Comparison of ENCODE assay signal across 8 cellular contexts in the genomic region with DNA sequence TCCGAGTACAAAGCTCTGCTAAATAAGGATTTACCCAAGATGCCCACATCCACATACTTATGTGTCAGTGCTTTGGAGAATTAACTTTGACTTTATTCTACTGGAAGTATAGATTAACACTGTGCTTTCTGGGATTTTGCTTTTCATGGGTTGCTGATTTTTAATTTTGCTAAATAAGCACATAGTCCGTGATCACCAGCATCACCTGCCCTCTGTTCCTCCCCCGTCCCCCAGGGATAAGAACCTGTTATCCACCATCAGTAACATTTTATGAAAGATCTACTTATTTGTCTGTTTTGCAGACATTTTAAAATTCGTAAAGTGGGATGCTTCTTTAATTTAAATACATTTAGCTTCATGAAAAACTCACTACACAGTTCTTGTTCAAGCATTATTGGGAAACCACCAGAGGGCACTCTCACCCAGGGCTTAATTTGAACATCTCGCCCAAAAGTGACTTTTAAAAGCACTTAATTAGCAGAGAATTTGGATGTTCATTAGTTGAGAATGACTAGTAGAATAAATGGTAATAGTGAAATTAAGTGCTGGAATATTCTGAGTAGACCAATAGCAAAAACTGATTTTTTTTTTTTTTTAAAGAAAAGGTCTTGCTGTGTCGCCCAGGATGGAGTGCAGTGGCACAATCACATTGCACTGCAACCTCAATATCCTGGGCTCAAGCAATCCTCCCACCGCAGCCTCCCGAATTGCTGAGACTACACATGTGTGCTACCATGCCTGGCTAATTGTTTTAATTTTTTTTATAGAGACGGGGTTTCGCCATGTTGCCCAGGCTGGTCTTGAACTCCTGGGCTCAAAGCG. TPM values are rescaled to one million over a fixed set of nuclear protein-coding genes. Genes with fewer than 3 reads are reported as not detected.
DNase-seq lines count a peak whose midpoint lies in the region; ATAC-seq and TF ChIP-seq lines count a peak whose summit lies in the region.

No MANE protein-coding gene starts in this region.

- H3K27ac ChIP-seq in 22Rv1 = no peak overlapping the region
- no peak overlapping the region for H3K27ac ChIP-seq in prostate gland

- no peaks in the 10 kb centered on the region for H3K9me3 ChIP-seq in prostate gland

- TF ChIP-seq POLR2A in prostate gland (IDR thresholded peaks at IDR 0.05) = no peak

- no peaks in the 10 kb centered on the region for H3K27me3 ChIP-seq in prostate gland (replicated peaks; ENCODE audit: insufficient read depth)

- no peak for ATAC-seq in GM21367 (IDR thresholded peaks at IDR 0.05; ENCODE audit: unreplicated experiment)

- no peaks in the 10 kb centered on the region for H3K4me1 ChIP-seq in prostate gland (replicated peaks)

- H3K4me3 ChIP-seq in GM12864 (ENCODE audit: low read depth, low read length) (no peak overlapping the region), prostate gland (no peak overlapping the region)

- WGBS in prostate gland = 68% methylated on average over 11 of the region's 11 CpGs

- no peaks in the 10 kb centered on the region for H3K36me3 ChIP-seq in prostate gland

- intact Hi-C loops in prostate gland (cut with DNase I) = loop anchor here (2.0 to 10.0 kb wide), 5 partner anchors 64 to 600 kb away; no protein-coding TSS in a partner anchor
- intact Hi-C loops in posterior vena cava (cut with DNase I) = loop anchor here (2.0 to 10.0 kb wide), 3 partner anchors 242 to 600 kb away; no protein-coding TSS in a partner anchor

- TF ChIP-seq CTCF in 22Rv1 (IDR thresholded peaks at IDR 0.05) (peak; percentile 98), GM12864 (IDR thresholded peaks at IDR 0.05; ENCODE audit: low read depth, low read length, missing control alignments) (peak; percentile 65), prostate gland (IDR thresholded peaks at IDR 0.05) (peak; percentile 54 to 87 (median 83))

- no peak for DNase-seq in GM12864 (ENCODE audit: low read depth)
- DNase-seq in NCI-H774 (lab: John Stamatoyannopoulos, UW) = peak; percentile 38
- DNase-seq in activated CD8-positive, alpha-beta memory T cell treated with anti-CD3 and anti-CD28 coated beads, Interleukin-2, amount 50 U/mL, for 4 hours = peak; percentile 62
- peak; percentile 34 for DNase-seq in fibroblast of gingiva (ENCODE audit: low read depth)
- peak; percentile 36 for DNase-seq in prostate gland (ENCODE audit: low spot score)
- DNase-seq in posterior vena cava (ENCODE audit: low spot score) = no peak

RNA-seq across cellular contexts. Expression of a gene that starts 35.7 kb away (rescaled TPM):
- total RNA-seq in prostate gland (10 to 100 TPM; 39.8 to 64.9 TPM), posterior vena cava (10 to 100 TPM; 55.8 to 59.5 TPM)

Comparison
In these comparisons a context has a peak if more than half of its experiments do, and no peak if none do; other contexts are left out.
1. DNase-seq: peak in NCI-H774 (single experiment), activated CD8-positive, alpha-beta memory T cell treated with anti-CD3 and anti-CD28 coated beads, Interleukin-2, amount 50 U/mL, for 4 hours (single experiment), fibroblast of gingiva (single experiment) and prostate gland (single experiment); none in GM12864 (single experiment) and posterior vena cava (single experiment).
2. Peak in every context shown above with its lines, with median percentiles within 50 percentile points of each other: CTCF ChIP-seq.